Comparison of ENCODE assay signal across 9 cellular contexts in genomic region chr6:3851839-3852238, GRCh38. TPM values are rescaled to one million over a fixed set of nuclear protein-coding genes. Genes with fewer than 3 reads are reported as not detected.
"Had no signal": no experiment of that assay in that cellular context is flagged by ENCODE, and none has a peak within 500 bp of the region (broad histone marks: within the 10 kb centered on the region; RNA-seq: fewer than 3 reads in every experiment).

No MANE protein-coding gene starts in this region.

- H2AFZ ChIP-seq: GM23338 had no signal

- H3K27me3 Mint-ChIP-seq: IgD-negative memory B cell had no signal

- ATAC-seq: GM23338 had no signal

- FAIRE-seq: H1, H54, HTR-8/SVneo had no signal

- H3K9me3 Mint-ChIP-seq: GM23338, H9, IgD-negative memory B cell had no signal

- H3K27ac Mint-ChIP-seq: GM23338, H9, IgD-negative memory B cell had no signal

- DNase-seq: H9, HCEC 1CT, KBM-7 had no signal

- H3K4me2 ChIP-seq: GM23338 had no signal

- H3K4me3 Mint-ChIP-seq: GM23338, H9 had no signal

- H3K4me3 ChIP-seq: GM23338 had no signal

RNA-seq across cellular contexts. Expression of gene FAM50B, which starts 2.7 kb away (rescaled TPM):
- total RNA-seq: HT-29 had no signal
